ENCODE assay signal across 22 cellular contexts in the genomic region with DNA sequence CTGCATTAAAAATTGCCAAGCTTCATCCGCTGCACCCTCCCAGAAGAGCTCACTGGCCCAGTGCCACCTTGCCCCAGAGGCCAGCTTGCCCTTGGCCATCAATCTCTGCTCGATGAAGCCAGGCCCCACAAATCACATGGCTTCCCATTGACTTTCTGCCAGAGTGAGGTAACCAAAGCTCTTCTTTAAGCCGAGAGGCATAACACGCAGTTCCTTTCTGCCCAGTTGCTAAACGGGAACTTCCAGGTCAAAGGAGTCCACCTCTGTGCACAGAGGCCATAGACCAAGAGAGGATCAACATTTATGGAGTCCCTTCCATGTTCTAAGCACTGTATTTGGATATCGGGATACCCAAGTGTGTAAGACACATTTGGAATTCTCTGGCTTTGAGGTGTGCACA.
"Had no signal": no experiment of that assay in that cellular context is flagged by ENCODE, and none has a peak within 500 bp of the region (broad histone marks: within the 10 kb centered on the region; RNA-seq: fewer than 3 reads in every experiment).

No MANE protein-coding gene starts in this region.

- H3K4me3 ChIP-seq: dorsolateral prefrontal cortex, gastrocnemius medialis, left ventricle myocardium inferior, lower lobe of right lung, pancreas, right lobe of liver, testis, tibial artery, upper lobe of left lung had no signal

- H3K4me1 ChIP-seq: gastrocnemius medialis, left ventricle myocardium inferior, lower lobe of right lung, pancreas, right lobe of liver, testis, tibial artery, upper lobe of left lung had no signal

- H3K9me3 ChIP-seq: gastrocnemius medialis, lower lobe of right lung, neutrophil, pancreas, right lobe of liver, testis, tibial artery, upper lobe of left lung had no signal

- H3K36me3 ChIP-seq: gastrocnemius medialis, left ventricle myocardium inferior, lower lobe of right lung, neutrophil, pancreas, right lobe of liver, tibial artery, upper lobe of left lung had no signal

- DNase-seq: cerebellar nuclear complex; cortex of kidney; effector CD4-positive, alpha-beta T cell; foreskin fibroblast; gastrocnemius medialis; head of caudate nucleus; left cardiac atrium; left ventricle myocardium inferior; lower lobe of right lung; natural killer cell; pancreas; retina; right lobe of liver; stimulated activated CD4-positive, alpha-beta T cell treated with anti-CD3 and anti-CD28 coated beads, Interleukin-4, amount 100 ng/mL, for 4 hours; stimulated activated naive CD8-positive, alpha-beta T cell treated with anti-CD3 and anti-CD28 coated beads, Interleukin-15, Interleukin-2, amounts not matched to agents 100 U/mL and 50 U/mL, for 24 hours; substantia nigra; testis; tibial artery; upper lobe of left lung had no signal

- ATAC-seq: gastrocnemius medialis; left cardiac atrium; lower lobe of right lung; natural killer cell; stimulated activated memory B cell treated with anti-CD40 and anti-IgM and Interleukin-4, amounts not matched to agents 10 μg/mL and 1 μg/mL and 100 μg/mL, for 72 hours; stimulated activated naive CD8-positive, alpha-beta T cell treated with anti-CD3 and anti-CD28 coated beads, Interleukin-15, Interleukin-2, amounts not matched to agents 100 U/mL and 50 U/mL, for 24 hours had no signal

- H3K27me3 ChIP-seq: dorsolateral prefrontal cortex, gastrocnemius medialis, neutrophil, pancreas, right lobe of liver, testis, tibial artery, upper lobe of left lung had no signal

- H3K27ac ChIP-seq: dorsolateral prefrontal cortex, gastrocnemius medialis, left ventricle myocardium inferior, lower lobe of right lung, neutrophil, pancreas, right lobe of liver, testis, tibial artery, upper lobe of left lung had no signal
